ENCODE assay signal across 6 cellular contexts in the genomic region with DNA sequence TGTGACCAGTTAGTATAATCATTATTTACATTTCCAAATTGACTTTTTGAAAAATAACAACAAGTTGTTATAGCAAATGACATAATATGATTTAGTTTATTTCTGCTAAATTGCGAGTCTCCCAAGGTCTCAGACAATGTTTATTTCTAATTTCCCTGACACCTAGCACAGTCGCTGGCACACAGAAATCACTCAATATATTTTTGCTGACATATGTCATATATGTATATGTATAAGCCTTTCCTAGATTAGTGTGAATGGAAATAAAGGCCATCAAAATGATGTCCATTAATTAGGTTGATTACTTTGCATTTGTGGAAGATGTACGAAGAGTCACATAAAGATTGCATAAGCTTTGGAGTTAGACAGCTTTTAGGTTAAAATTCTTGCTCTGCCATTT.
"Had no signal": no experiment of that assay in that cellular context is flagged by ENCODE, and none has a peak within 500 bp of the region (broad histone marks: within the 10 kb centered on the region; RNA-seq: fewer than 3 reads in every experiment).

No MANE protein-coding gene starts in this region.

- H3K4me2 ChIP-seq: KMS-11 had no signal

- DNase-seq: KBM-7, KG1 had no signal

- H3K27ac ChIP-seq: HL-60, KMS-11 had no signal

- FAIRE-seq: HTR-8/SVneo, K562 had no signal

- ATAC-seq: K562 had no signal

- H3K4me3 ChIP-seq: K562 had no signal

- H3K9ac ChIP-seq: KMS-11 had no signal
